Comparison of ENCODE assay signal across 1 cellular context in genomic region chr2:219218279-219219112, GRCh38.
TF ChIP-seq lines count a peak whose summit lies in the region.

Gene ABCB6, minus strand, starts transcription at chr2:219218958. Its CDS starts 285 bp downstream, at chr2:219218673.

TF ChIP-seq in K562, 482 proteins besides CTCF, POLR2A, EP300 and RAD21 (continued from another document and continues in another):
- no peak for TF ChIP-seq NFE2 (IDR thresholded peaks at IDR 0.05; ENCODE audit: low read depth)
- 0 out of 2 replicates have a peak, but pooled peaks have one; percentile 18 for TF ChIP-seq ZFPM2 (CRISPR knock-in tag; IDR thresholded peaks at IDR 0.05)
- no peak for TF ChIP-seq ETV6 (IDR thresholded peaks at IDR 0.05; ENCODE audit: borderline replicate concordance in 1 of 2, low read depth in 2 of 2, low read length in 1 of 2)
- TF ChIP-seq ETV6 (CRISPR knock-in tag; IDR thresholded peaks at IDR 0.05; ENCODE audit: borderline replicate concordance), result no peak
- no peak for TF ChIP-seq ZNF668 (CRISPR knock-in tag; IDR thresholded peaks at IDR 0.05)
- TF ChIP-seq STAT5A (IDR thresholded peaks at IDR 0.05; ENCODE audit: borderline replicate concordance, low read length), result no peak
- no peak for TF ChIP-seq ZNF280A (IDR thresholded peaks at IDR 0.05; ENCODE audit: low read depth, partially characterized antibody)
- TF ChIP-seq, protein P1, sequence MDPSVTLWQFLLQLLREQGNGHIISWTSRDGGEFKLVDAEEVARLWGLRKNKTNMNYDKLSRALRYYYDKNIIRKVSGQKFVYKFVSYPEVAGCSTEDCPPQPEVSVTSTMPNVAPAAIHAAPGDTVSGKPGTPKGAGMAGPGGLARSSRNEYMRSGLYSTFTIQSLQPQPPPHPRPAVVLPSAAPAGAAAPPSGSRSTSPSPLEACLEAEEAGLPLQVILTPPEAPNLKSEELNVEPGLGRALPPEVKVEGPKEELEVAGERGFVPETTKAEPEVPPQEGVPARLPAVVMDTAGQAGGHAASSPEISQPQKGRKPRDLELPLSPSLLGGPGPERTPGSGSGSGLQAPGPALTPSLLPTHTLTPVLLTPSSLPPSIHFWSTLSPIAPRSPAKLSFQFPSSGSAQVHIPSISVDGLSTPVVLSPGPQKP (CRISPR knock-in tag; IDR thresholded peaks at IDR 0.05), result no peak
- TF ChIP-seq CLOCK (CRISPR knock-in tag; IDR thresholded peaks at IDR 0.05; ENCODE audit: borderline replicate concordance), result no peak
- TF ChIP-seq, protein P2, sequence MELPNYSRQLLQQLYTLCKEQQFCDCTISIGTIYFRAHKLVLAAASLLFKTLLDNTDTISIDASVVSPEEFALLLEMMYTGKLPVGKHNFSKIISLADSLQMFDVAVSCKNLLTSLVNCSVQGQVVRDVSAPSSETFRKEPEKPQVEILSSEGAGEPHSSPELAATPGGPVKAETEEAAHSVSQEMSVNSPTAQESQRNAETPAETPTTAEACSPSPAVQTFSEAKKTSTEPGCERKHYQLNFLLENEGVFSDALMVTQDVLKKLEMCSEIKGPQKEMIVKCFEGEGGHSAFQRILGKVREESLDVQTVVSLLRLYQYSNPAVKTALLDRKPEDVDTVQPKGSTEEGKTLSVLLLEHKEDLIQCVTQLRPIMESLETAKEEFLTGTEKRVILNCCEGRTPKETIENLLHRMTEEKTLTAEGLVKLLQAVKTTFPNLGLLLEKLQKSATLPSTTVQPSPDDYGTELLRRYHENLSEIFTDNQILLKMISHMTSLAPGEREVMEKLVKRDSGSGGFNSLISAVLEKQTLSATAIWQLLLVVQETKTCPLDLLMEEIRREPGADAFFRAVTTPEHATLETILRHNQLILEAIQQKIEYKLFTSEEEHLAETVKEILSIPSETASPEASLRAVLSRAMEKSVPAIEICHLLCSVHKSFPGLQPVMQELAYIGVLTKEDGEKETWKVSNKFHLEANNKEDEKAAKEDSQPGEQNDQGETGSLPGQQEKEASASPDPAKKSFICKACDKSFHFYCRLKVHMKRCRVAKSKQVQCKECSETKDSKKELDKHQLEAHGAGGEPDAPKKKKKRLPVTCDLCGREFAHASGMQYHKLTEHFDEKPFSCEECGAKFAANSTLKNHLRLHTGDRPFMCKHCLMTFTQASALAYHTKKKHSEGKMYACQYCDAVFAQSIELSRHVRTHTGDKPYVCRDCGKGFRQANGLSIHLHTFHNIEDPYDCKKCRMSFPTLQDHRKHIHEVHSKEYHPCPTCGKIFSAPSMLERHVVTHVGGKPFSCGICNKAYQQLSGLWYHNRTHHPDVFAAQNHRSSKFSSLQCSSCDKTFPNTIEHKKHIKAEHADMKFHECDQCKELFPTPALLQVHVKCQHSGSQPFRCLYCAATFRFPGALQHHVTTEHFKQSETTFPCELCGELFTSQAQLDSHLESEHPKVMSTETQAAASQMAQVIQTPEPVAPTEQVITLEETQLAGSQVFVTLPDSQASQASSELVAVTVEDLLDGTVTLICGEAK (IDR thresholded peaks at IDR 0.05), result no peak
- TF ChIP-seq, protein P2 (CRISPR knock-in tag; IDR thresholded peaks at IDR 0.05), result no peak
- TF ChIP-seq ZNF253 (CRISPR knock-in tag; conservative IDR thresholded peaks at IDR 0.05), result no peak
- TF ChIP-seq FOXJ2 (tag; IDR thresholded peaks at IDR 0.05), result no peak
- TF ChIP-seq ZNF311 (CRISPR knock-in tag; IDR thresholded peaks at IDR 0.05), result no peak
- TF ChIP-seq MTA1 (IDR thresholded peaks at IDR 0.05; ENCODE audit: borderline replicate concordance), result no peak
- no peak for TF ChIP-seq ASH1L (IDR thresholded peaks at IDR 0.05; ENCODE audit: borderline replicate concordance, low read depth, partially characterized antibody)
- TF ChIP-seq KAT7 (CRISPR knock-in tag; IDR thresholded peaks at IDR 0.05; ENCODE audit: borderline replicate concordance), result peak; percentile 47; the same call in 1 of the 2 replicates
- TF ChIP-seq FOXK1 (CRISPR knock-in tag; IDR thresholded peaks at IDR 0.05; ENCODE audit: borderline replicate concordance), result no peak
- TF ChIP-seq HDGF (IDR thresholded peaks at IDR 0.05), result no peak
- no peak for TF ChIP-seq SFPQ (IDR thresholded peaks at IDR 0.05; ENCODE audit: low read depth, low read length)
- no peak for TF ChIP-seq ZNF41 (CRISPR knock-in tag; conservative IDR thresholded peaks at IDR 0.05)
- no peak for TF ChIP-seq PCBP2 (IDR thresholded peaks at IDR 0.05; ENCODE audit: low read depth, low read length, poor library complexity, severe bottlenecking)
- TF ChIP-seq, protein P3, sequence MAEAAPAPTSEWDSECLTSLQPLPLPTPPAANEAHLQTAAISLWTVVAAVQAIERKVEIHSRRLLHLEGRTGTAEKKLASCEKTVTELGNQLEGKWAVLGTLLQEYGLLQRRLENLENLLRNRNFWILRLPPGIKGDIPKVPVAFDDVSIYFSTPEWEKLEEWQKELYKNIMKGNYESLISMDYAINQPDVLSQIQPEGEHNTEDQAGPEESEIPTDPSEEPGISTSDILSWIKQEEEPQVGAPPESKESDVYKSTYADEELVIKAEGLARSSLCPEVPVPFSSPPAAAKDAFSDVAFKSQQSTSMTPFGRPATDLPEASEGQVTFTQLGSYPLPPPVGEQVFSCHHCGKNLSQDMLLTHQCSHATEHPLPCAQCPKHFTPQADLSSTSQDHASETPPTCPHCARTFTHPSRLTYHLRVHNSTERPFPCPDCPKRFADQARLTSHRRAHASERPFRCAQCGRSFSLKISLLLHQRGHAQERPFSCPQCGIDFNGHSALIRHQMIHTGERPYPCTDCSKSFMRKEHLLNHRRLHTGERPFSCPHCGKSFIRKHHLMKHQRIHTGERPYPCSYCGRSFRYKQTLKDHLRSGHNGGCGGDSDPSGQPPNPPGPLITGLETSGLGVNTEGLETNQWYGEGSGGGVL (CRISPR knock-in tag; IDR thresholded peaks at IDR 0.05), result no peak
- TF ChIP-seq FOS (IDR thresholded peaks at IDR 0.05; ENCODE audit: extremely low read depth, insufficient read length), result no peak
- no peak for TF ChIP-seq YBX1 (IDR thresholded peaks at IDR 0.05)
- TF ChIP-seq, protein P4, sequence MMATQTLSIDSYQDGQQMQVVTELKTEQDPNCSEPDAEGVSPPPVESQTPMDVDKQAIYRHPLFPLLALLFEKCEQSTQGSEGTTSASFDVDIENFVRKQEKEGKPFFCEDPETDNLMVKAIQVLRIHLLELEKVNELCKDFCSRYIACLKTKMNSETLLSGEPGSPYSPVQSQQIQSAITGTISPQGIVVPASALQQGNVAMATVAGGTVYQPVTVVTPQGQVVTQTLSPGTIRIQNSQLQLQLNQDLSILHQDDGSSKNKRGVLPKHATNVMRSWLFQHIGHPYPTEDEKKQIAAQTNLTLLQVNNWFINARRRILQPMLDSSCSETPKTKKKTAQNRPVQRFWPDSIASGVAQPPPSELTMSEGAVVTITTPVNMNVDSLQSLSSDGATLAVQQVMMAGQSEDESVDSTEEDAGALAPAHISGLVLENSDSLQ (IDR thresholded peaks at IDR 0.05), result 0 out of 2 replicates have a peak, but pooled peaks have one; percentile 1
- TF ChIP-seq SIN3B (IDR thresholded peaks at IDR 0.05; ENCODE audit: low read depth), result no peak
- TF ChIP-seq KLF16 (IDR thresholded peaks at IDR 0.05), result no peak
- TF ChIP-seq MYNN (IDR thresholded peaks at IDR 0.05), result no peak
- TF ChIP-seq MYNN (CRISPR knock-in tag; IDR thresholded peaks at IDR 0.05), result no peak
- TF ChIP-seq, protein P5, sequence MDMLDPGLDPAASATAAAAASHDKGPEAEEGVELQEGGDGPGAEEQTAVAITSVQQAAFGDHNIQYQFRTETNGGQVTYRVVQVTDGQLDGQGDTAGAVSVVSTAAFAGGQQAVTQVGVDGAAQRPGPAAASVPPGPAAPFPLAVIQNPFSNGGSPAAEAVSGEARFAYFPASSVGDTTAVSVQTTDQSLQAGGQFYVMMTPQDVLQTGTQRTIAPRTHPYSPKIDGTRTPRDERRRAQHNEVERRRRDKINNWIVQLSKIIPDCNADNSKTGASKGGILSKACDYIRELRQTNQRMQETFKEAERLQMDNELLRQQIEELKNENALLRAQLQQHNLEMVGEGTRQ (CRISPR knock-in tag; IDR thresholded peaks at IDR 0.05), result peak; percentile 97; the same call in 1 of the 2 replicates
- TF ChIP-seq, protein P6, sequence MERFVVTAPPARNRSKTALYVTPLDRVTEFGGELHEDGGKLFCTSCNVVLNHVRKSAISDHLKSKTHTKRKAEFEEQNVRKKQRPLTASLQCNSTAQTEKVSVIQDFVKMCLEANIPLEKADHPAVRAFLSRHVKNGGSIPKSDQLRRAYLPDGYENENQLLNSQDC (CRISPR knock-in tag; IDR thresholded peaks at IDR 0.05), result no peak
- TF ChIP-seq HOXB6 (CRISPR knock-in tag; IDR thresholded peaks at IDR 0.05; ENCODE audit: borderline replicate concordance), result no peak
